ENCODE assay signal across 17 cellular contexts in the genomic region with DNA sequence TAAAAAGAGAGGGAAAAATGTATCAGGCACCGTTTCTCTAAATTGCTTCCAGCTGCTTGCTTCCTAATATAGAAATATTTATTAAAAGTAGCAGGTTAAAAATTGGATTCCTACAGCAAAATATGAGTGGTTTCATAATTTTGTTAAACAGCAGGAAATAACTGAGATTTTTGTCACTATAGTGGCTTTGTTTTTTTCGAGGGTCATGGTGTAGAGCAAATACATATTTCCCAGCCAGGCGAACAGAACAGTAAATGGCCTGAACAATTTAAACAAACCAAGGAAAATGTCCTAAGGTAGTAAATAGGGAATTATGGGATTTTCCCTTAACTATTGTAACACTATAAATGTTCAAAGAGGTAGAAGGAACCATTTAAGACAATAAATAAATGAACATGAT.
"Had no signal": no experiment of that assay in that cellular context is flagged by ENCODE, and none has a peak within 500 bp of the region (broad histone marks: within the 10 kb centered on the region; RNA-seq: fewer than 3 reads in every experiment).

No MANE protein-coding gene starts in this region.

- H3K4me1 ChIP-seq: heart left ventricle, right atrium auricular region, sigmoid colon had no signal

- H3K9me3 ChIP-seq: mucosa of descending colon, neutrophil had no signal

- DNase-seq: cerebellar nuclear complex; erythroblast; foreskin melanocyte; heart left ventricle; hippocampal formation; islet precursor cell; mucosa of descending colon; naive thymus-derived CD8-positive, alpha-beta T cell; posterior cingulate gyrus; sigmoid colon; stimulated activated CD4-positive, alpha-beta T cell treated with anti-CD3 and anti-CD28 coated beads, Interleukin-12 subunit alpha, Interleukin-12 subunit beta, amount 100 ng/mL, for 4 hours; stimulated activated naive CD4-positive, alpha-beta T cell treated with Interleukin-2 at 50 U/mL for 16 hours had no signal

- H3K4me3 ChIP-seq: coronary artery, heart left ventricle, mucosa of descending colon, right atrium auricular region, sigmoid colon, skin epidermis had no signal

- H3K36me3 ChIP-seq: heart left ventricle, neutrophil, right atrium auricular region, sigmoid colon had no signal

- H3K27me3 ChIP-seq: heart left ventricle, neutrophil, right atrium auricular region, sigmoid colon had no signal

- H3K27ac ChIP-seq: coronary artery, heart left ventricle, neutrophil, right atrium auricular region, sigmoid colon, skin epidermis had no signal

- ATAC-seq: heart left ventricle; left lobe of liver; mucosa of descending colon; naive thymus-derived CD8-positive, alpha-beta T cell had no signal
